14 cellular contexts compared by ENCODE assay signal in the genomic region with DNA sequence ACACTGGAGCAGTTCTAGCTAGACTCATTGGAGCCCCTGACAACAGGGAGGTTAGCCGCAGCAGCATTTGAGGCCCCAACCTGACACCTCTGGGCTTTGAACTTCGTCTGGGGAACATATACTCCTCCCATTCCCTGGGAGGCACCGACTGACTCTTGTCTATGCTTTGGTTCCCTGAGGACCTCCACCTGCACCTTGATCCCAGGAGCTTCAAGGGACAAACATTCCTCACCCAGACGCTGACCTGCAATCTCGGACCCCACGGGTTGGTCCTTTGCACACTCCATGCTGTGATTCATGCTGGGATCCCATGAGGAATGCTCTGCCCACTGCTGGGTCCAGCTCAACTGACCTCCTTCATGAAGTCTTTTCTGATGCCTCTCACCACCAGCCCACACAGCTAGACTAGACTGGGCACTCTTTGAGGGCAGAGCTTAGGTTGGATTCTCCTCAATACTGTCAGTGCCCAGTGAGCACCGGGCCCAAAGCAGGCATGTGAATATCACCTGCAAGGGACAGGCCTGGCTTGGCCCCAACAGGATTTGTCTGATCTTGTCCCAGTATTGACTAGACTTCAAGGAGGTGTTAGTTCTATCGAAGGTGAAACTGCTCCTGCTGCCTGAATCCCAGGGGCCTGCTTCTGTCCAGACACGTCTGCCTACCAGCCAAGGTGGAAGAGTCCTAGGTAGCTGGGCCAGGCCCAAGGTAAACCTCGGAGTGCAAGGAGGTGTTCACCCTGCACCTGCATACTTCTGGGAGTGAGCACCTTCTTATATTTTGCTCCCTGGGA.
"Had no signal": no experiment of that assay in that cellular context is flagged by ENCODE, and none has a peak within 500 bp of the region (broad histone marks: within the 10 kb centered on the region; RNA-seq: fewer than 3 reads in every experiment).

No MANE protein-coding gene starts in this region.

- FAIRE-seq: astrocyte, endometrium had no signal

- H3K27ac ChIP-seq: sigmoid colon, SK-N-MC, tibial nerve had no signal

- H3K4me1 ChIP-seq: sigmoid colon, tibial nerve had no signal

- DNase-seq: activated CD4-positive, CD25-positive, alpha-beta regulatory T cell treated with anti-CD3 and anti-CD28 coated beads, Interleukin-2, amount 50 U/mL, for 72 hours; activated naive CD4-positive, alpha-beta T cell treated with anti-CD3 and anti-CD28 coated beads, Interleukin-2, amount 10 ng/mL, durations not matched to agents 7 days and 5 days; foreskin melanocyte; kidney glomerular epithelial cell; occipital lobe; sigmoid colon; stimulated activated naive B cell treated with anti-CD40 and anti-IgM and Interleukin-4, amounts not matched to agents 10 μg/mL and 1 μg/mL and 100 μg/mL, for 72 hours; T-helper 1 cell; T1000 had no signal

- ATAC-seq: activated T-helper 17 cell treated with anti-CD3 and anti-CD28 coated beads, Interleukin-2, amount 50 U/mL, for 72 hours; stimulated activated naive B cell treated with anti-CD40 and anti-IgM and Interleukin-4, amounts not matched to agents 10 μg/mL and 1 μg/mL and 100 μg/mL, for 72 hours had no signal

- H3K36me3 ChIP-seq: sigmoid colon, tibial nerve had no signal

- H3K9me3 ChIP-seq: sigmoid colon had no signal

- H3K4me3 ChIP-seq: sigmoid colon, SK-N-MC, tibial nerve had no signal
